ENCODE assay signal across 31 cellular contexts in the genomic region with DNA sequence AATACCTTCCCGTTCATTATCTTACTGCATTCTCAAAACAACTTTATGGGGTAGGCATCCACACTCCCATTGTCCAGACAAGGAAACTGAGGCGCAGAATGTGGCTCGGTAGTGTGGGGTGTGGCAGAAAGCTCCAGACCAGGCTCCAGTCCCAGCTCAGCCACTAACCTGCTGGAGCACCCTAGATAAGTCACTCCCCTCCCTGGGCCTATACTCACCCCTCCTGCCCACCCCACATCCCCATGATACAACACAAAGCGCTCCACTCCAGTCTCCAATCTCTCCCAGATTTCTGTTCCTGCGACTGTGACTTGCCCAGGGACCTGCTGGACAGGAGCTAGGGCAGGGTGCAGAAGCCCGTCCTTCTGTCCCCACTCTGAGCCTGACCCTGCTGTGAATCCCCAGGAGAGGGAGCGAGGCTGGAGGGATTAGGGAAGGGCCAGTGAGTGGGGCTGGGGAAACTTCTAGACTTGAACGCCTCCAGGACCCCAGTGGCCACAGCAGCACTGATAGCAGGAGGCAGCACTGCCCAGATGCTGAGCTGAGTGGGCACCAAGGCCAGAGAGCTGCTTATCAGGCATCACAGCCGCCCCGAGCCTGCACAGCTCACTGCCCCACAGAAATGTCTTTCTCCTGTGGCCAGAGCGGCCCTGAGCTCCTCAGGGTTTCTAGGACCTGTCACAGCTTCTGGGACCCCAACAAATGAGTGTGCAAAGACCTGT. TPM values are rescaled to one million over a fixed set of nuclear protein-coding genes. Genes with fewer than 3 reads are reported as not detected.
"Had no signal": no experiment of that assay in that cellular context is flagged by ENCODE, and none has a peak within 500 bp of the region (broad histone marks: within the 10 kb centered on the region; RNA-seq: fewer than 3 reads in every experiment).

No MANE protein-coding gene starts in this region.

- H3K4me3 ChIP-seq: coronary artery, heart right ventricle, sigmoid colon, smooth muscle cell, testis had no signal

- DNase-seq: activated B cell treated with CpG ODN at 0.5 μM for 24 hours; activated CD4-positive, alpha-beta T cell treated with anti-CD3 and anti-CD28 coated beads for 36 hours; activated CD4-positive, alpha-beta T cell treated with anti-CD3 and anti-CD28 coated beads, Interleukin-2, amount 50 U/mL, for 4 hours; activated CD8-positive, alpha-beta memory T cell treated with anti-CD3 and anti-CD28 coated beads, Interleukin-2, amount 50 U/mL, for 48 hours; activated gamma-delta T cell treated with Interleukin-2 at 50 U/mL for 16 hours; activated T-cell treated with anti-CD3 and anti-CD28 coated beads, Interleukin-2, amount 50 U/mL, for 48 hours; amniotic stem cell; cerebellar nuclear complex; heart right ventricle; islet precursor cell; nephron progenitor cell; nucleus accumbens; sigmoid colon; stimulated activated CD4-positive, alpha-beta T cell treated with anti-CD3 and anti-CD28 coated beads, Interleukin-2, amount 100 ng/mL, for 48 hours; stimulated activated CD8-positive, alpha-beta memory T cell treated with anti-CD3 and anti-CD28 coated beads, Interleukin-4, amount 100 ng/mL, for 48 hours; stimulated activated naive B cell treated with anti-CD40 and anti-IgM and Interleukin-4, amounts not matched to agents 10 μg/mL and 1 μg/mL and 100 μg/mL, for 72 hours; T-helper 1 cell; testis; trophoblast cell had no signal

- H3K27me3 ChIP-seq: testis had no signal

- H3K4me3 Mint-ChIP-seq: activated B cell treated with CpG ODN at 0.5 μM for 24 hours; activated CD4-positive, alpha-beta T cell treated with anti-CD3 and anti-CD28 coated beads for 36 hours; activated naive CD8-positive, alpha-beta T cell; memory B cell; nephron progenitor cell; stimulated activated naive B cell treated with anti-CD40 and anti-IgM and Interleukin-4, amounts not matched to agents 10 μg/mL and 1 μg/mL and 100 μg/mL, for 72 hours had no signal

- ATAC-seq: activated CD4-positive, alpha-beta T cell treated with anti-CD3 and anti-CD28 coated beads for 36 hours; heart right ventricle; left colon; stimulated activated naive B cell treated with anti-CD40 and anti-IgM and Interleukin-4, amounts not matched to agents 10 μg/mL and 1 μg/mL and 100 μg/mL, for 72 hours had no signal

- H3K27ac Mint-ChIP-seq: activated B cell treated with CpG ODN at 0.5 μM for 24 hours; activated CD4-positive, alpha-beta T cell treated with anti-CD3 and anti-CD28 coated beads for 36 hours; activated naive CD8-positive, alpha-beta T cell; memory B cell; nephron progenitor cell; stimulated activated naive B cell treated with anti-CD40 and anti-IgM and Interleukin-4, amounts not matched to agents 10 μg/mL and 1 μg/mL and 100 μg/mL, for 72 hours had no signal

- H3K36me3 Mint-ChIP-seq: activated naive CD8-positive, alpha-beta T cell; memory B cell; stimulated activated naive B cell treated with anti-CD40 and anti-IgM and Interleukin-4, amounts not matched to agents 10 μg/mL and 1 μg/mL and 100 μg/mL, for 72 hours had no signal

- H3K9me3 ChIP-seq: heart right ventricle, sigmoid colon, testis had no signal

- H3K36me3 ChIP-seq: heart right ventricle, sigmoid colon had no signal

- H3K27ac ChIP-seq: coronary artery, epithelial cell of prostate, heart right ventricle, sigmoid colon, testis had no signal

- H3K9me3 Mint-ChIP-seq: activated B cell treated with CpG ODN at 0.5 μM for 24 hours; memory B cell; nephron progenitor cell; stimulated activated naive B cell treated with anti-CD40 and anti-IgM and Interleukin-4, amounts not matched to agents 10 μg/mL and 1 μg/mL and 100 μg/mL, for 72 hours had no signal

RNA-seq across cellular contexts. Expression of a gene that starts 1.3 kb away (rescaled TPM):
- total RNA-seq: activated B cell treated with CpG ODN at 0.5 μM for 24 hours; activated CD4-positive, alpha-beta T cell treated with anti-CD3 and anti-CD28 coated beads for 36 hours; activated CD8-positive, alpha-beta memory T cell treated with anti-CD3 and anti-CD28 coated beads for 36 hours; bronchial epithelial cell; fibroblast of villous mesenchyme; heart right ventricle; left colon; mononuclear cell; myocyte; sigmoid colon had no signal
- polyA plus RNA-seq: sigmoid colon had no signal

RNA-seq across cellular contexts. Expression of a gene that starts 12.4 kb away (rescaled TPM):
- total RNA-seq: activated B cell treated with CpG ODN at 0.5 μM for 24 hours; activated CD4-positive, alpha-beta T cell treated with anti-CD3 and anti-CD28 coated beads for 36 hours; activated CD8-positive, alpha-beta memory T cell treated with anti-CD3 and anti-CD28 coated beads for 36 hours; fibroblast of villous mesenchyme; left colon; mononuclear cell; myocyte; renal cortical epithelial cell; sigmoid colon; smooth muscle cell had no signal
- polyA plus RNA-seq: smooth muscle cell had no signal

RNA-seq across cellular contexts. Expression of a gene that starts 23.5 kb away (rescaled TPM):
- total RNA-seq: activated B cell treated with CpG ODN at 0.5 μM for 24 hours; activated CD4-positive, alpha-beta T cell treated with anti-CD3 and anti-CD28 coated beads for 36 hours; activated CD8-positive, alpha-beta memory T cell treated with anti-CD3 and anti-CD28 coated beads for 36 hours; bronchial epithelial cell; fibroblast of villous mesenchyme; heart right ventricle; left colon; mononuclear cell; myocyte; renal cortical epithelial cell; smooth muscle cell had no signal
- polyA plus RNA-seq: smooth muscle cell had no signal

RNA-seq across cellular contexts. Expression of a gene that starts 45.6 kb away (rescaled TPM):
- total RNA-seq: activated B cell treated with CpG ODN at 0.5 μM for 24 hours, mononuclear cell, renal cortical epithelial cell had no signal
